Comparison of ENCODE assay signal across 9 cellular contexts in the genomic region with DNA sequence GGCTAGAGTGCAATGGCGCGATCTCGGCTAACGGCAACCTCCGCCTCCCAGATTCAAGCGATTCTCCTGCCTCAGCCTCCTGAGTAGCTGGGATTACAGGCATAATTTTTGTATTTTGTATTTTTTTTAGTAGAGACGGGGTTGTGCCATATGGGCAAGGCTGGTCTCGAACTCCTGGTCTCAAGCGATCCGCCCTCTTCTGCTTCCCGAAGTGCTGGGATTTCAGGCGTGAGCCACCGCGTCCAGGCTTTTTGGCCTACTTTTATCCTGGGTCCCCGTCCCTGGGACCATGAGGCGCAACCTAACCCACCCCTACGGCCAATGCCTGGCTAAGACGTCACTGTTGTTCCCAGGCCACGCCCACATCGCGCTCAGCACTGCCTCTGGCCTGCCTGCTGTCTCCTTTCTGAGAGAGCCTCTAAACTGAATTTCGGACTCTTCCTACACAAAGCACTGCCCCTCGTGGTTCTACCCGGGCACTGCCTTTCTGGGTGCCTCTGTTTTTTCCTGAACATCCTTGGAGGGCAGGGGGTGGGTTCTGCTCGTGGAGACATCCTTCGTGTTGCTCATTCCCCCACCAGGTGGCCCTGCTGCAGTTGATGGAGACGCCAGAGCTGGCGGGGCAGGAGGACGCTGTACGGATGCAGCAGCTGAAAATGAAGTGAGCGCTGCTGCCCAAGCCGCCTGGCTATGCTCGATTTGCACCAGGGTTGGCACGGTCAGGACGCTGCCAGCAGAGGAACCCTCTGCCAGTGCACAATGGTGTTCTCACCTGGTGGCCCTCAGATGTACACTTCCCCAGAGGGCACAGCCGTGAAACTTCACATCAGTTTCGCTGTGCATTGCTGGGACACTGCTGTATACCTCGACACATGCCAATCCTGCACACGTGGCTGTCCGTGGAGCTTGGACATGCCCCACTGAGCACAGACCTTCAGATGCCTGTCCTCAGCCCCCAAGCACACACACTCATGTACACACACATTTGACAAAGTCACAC. TPM values are rescaled to one million over a fixed set of nuclear protein-coding genes. Genes with fewer than 3 reads are reported as not detected.
A peak's percentile ranks its signal among the peaks of the same experiment; 100 is the strongest.
DNase-seq lines count a peak whose midpoint lies in the region; ATAC-seq, FAIRE-seq and TF ChIP-seq lines count a peak whose summit lies in the region.
"Had no signal": no experiment of that assay in that cellular context is flagged by ENCODE, and none has a peak within 500 bp of the region (broad histone marks: within the 10 kb centered on the region; RNA-seq: fewer than 3 reads in every experiment).

No MANE protein-coding gene starts in this region.

- H3K79me2 ChIP-seq in ACC112 (ENCODE audit: control insufficient read depth, insufficient read depth, low read length, unreplicated experiment) (no peaks in the 10 kb centered on the region), endothelial cell of umbilical vein (ENCODE audit: control insufficient read depth, insufficient read depth, low read length) (no peaks in the 10 kb centered on the region), neural progenitor cell (ENCODE audit: low read depth) (no peaks in the 10 kb centered on the region)

- peak; percentile 49 for DNase-seq in GM20000 (ENCODE audit: low spot score)
- DNase-seq in SIG-M5 (lab: John Stamatoyannopoulos, UW), result peak; percentile 29
- no peak for DNase-seq in endothelial cell of umbilical vein (ENCODE audit: low read depth, low spot score)
- peak; percentile 98 for DNase-seq in neural progenitor cell (ENCODE audit: low spot score)
- DNase-seq in effector CD8-positive, alpha-beta T cell (lab: John Stamatoyannopoulos, UW), result no peak
- no peak for DNase-seq in GOT3 (lab: John Stamatoyannopoulos, UW)

- CTCF ChIA-PET in endothelial cell of umbilical vein (lab: Charles Lee), result interaction anchor here (0.5 to 3.4 kb wide), 10 partner anchors 11 to 257 kb away, joined by 3 to 24 read pairs (median 6); partner anchors contain the start of genes ELL, KXD1, TMEM59L and UBA52

- H3K4me3 Mint-ChIP-seq in neural progenitor cell, result peak overlapping the region; percentile 88

- H3F3A ChIP-seq in neural progenitor cell (ENCODE audit: low read depth), result peaks cover 55% of the 10 kb centered on the region

- H3K9me1 ChIP-seq in endothelial cell of umbilical vein (replicated peaks; ENCODE audit: control insufficient read depth, extremely low read depth, insufficient read depth, low read length), result no peaks in the 10 kb centered on the region

- H3K36me3 ChIP-seq in ACC112 (ENCODE audit: insufficient read depth, low read length) (no peaks in the 10 kb centered on the region), endothelial cell of umbilical vein (ENCODE audit: control insufficient read depth in 2 of 2, extremely low read depth in 1 of 2, insufficient read depth in 2 of 2, low read length in 2 of 2) (peaks cover 0 to 2% of the 10 kb centered on the region in 2 experiments), neural progenitor cell (no peaks in the 10 kb centered on the region)

- H3K9me3 ChIP-seq in endothelial cell of umbilical vein (replicated peaks; ENCODE audit: control insufficient read depth, insufficient read depth, low read length) (no peaks in the 10 kb centered on the region), neural progenitor cell (ENCODE audit: low read depth) (no peaks in the 10 kb centered on the region)

- no peak overlapping the region for H3K9ac ChIP-seq in endothelial cell of umbilical vein (replicated peaks; ENCODE audit: extremely low read depth, insufficient read depth, low read length)
- H3K9ac ChIP-seq in neural progenitor cell, result no peak overlapping the region

- H4K20me1 ChIP-seq in endothelial cell of umbilical vein (replicated peaks; ENCODE audit: control insufficient read depth, extremely low read depth, insufficient read depth, low read length), result no peaks in the 10 kb centered on the region
- peaks cover 7% of the 10 kb centered on the region for H4K20me1 ChIP-seq in neural progenitor cell (ENCODE audit: low read depth)

- BruUV-seq in endothelial cell of umbilical vein (replicated peaks; lab: Mats Ljungman, UMichigan), result TSS peak; percentile 8

- intact Hi-C loops in endothelial cell of umbilical vein (cut with micrococcal nuclease), result loop anchor here (1.0 kb wide), 1 partner anchor 329 kb away; the partner anchor contains the start of genes COPE and DDX49

- dilution Hi-C loops in endothelial cell of umbilical vein (cut with MboI; ENCODE audit: extremely low pct_ligation_motif_present, low sequenced_read_pairs), result no loop called here

- peak overlapping the region; percentile 71 for H3K27ac Mint-ChIP-seq in neural progenitor cell

- H3K4me1 Mint-ChIP-seq in neural progenitor cell, result peaks cover 30% of the 10 kb centered on the region

- POLR2A ChIA-PET in endothelial cell of umbilical vein (lab: Charles Lee), result interaction anchor here (0.7 kb wide), 1 partner anchor 32 kb away, joined by 9 read pairs; no protein-coding TSS in a partner anchor

- peaks cover 2% of the 10 kb centered on the region for H3K36me3 Mint-ChIP-seq in neural progenitor cell

- TF ChIP-seq CTCF in GM20000 (IDR thresholded peaks at IDR 0.05; ENCODE audit: extremely low read depth, missing control alignments), result no peak
- TF ChIP-seq CTCF in endothelial cell of umbilical vein (IDR thresholded peaks at IDR 0.05; ENCODE audit: extremely low read depth in 1 of 2, insufficient read depth in 1 of 2, low read depth in 1 of 2, low read length in 2 of 2), result peak; percentile 4 to 17
- TF ChIP-seq CTCF in neural progenitor cell (IDR thresholded peaks at IDR 0.05), result peak; percentile 70

- no peak for FAIRE-seq in endothelial cell of umbilical vein (lab: Jason Lieb, UNC)

- H3K27me3 Mint-ChIP-seq in neural progenitor cell (ENCODE audit: insufficient read depth, low read depth), result peaks cover 20% of the 10 kb centered on the region

- H3K27me3 ChIP-seq in ACC112 (ENCODE audit: insufficient read depth, low read length), result no peaks in the 10 kb centered on the region
- no peaks in the 10 kb centered on the region for H3K27me3 ChIP-seq in endothelial cell of umbilical vein (ENCODE audit: control insufficient read depth in 2 of 2, insufficient read depth in 2 of 2, low read length in 2 of 2)
- H3K27me3 ChIP-seq in neural progenitor cell, result peaks cover 19% of the 10 kb centered on the region

- ATAC-seq in HG03108 (IDR thresholded peaks at IDR 0.05; ENCODE audit: unreplicated experiment), result no peak

- H3K27ac ChIP-seq in ACC112 (ENCODE audit: low read depth, low read length) (no peak overlapping the region), endothelial cell of umbilical vein (ENCODE audit: insufficient read depth, low read depth, low read length) (no peak overlapping the region), neural progenitor cell (peak overlapping the region; percentile 66)

- peaks cover 5% of the 10 kb centered on the region for H3K4me1 ChIP-seq in ACC112 (ENCODE audit: control insufficient read depth, insufficient read depth, low read length, unreplicated experiment)
- H3K4me1 ChIP-seq in endothelial cell of umbilical vein (ENCODE audit: control insufficient read depth, extremely low read depth, insufficient read depth, low read length), result peaks cover 20% of the 10 kb centered on the region
- H3K4me1 ChIP-seq in neural progenitor cell, result peaks cover 18% of the 10 kb centered on the region

- peak overlapping the region; percentile 68 for H3K4me2 ChIP-seq in endothelial cell of umbilical vein (ENCODE audit: insufficient read depth, low read length)
- H3K4me2 ChIP-seq in neural progenitor cell, result peak overlapping the region; percentile 87

- TF ChIP-seq POLR2A in endothelial cell of umbilical vein (IDR thresholded peaks at IDR 0.05; ENCODE audit: low read depth, low read length), result no peak

- peaks cover 3% of the 10 kb centered on the region for H3K9me3 Mint-ChIP-seq in neural progenitor cell

- H2AFZ ChIP-seq in ACC112 (ENCODE audit: low read length, unreplicated experiment) (no peak overlapping the region), endothelial cell of umbilical vein (ENCODE audit: low read depth, low read length) (no peak overlapping the region), neural progenitor cell (replicated peaks) (peak overlapping the region; percentile 3)

- H3K4me3 ChIP-seq in ACC112 (ENCODE audit: low read depth, low read length), result peak overlapping the region; percentile 89
- peak overlapping the region in 1 of 3 experiments; percentile 65 for H3K4me3 ChIP-seq in endothelial cell of umbilical vein (replicated peaks in 1 of 3; ENCODE audit: insufficient read depth in 1 of 3, low read depth in 1 of 3, low read length in 3 of 3)
- H3K4me3 ChIP-seq in neural progenitor cell, result peak overlapping the region; percentile 87

RNA-seq across cellular contexts. Expression of gene REX1BD, which starts 2.0 kb away (rescaled TPM):
- total RNA-seq in endothelial cell of umbilical vein, result 64.0 and 64.4 TPM in 2 replicates
- polyA plus RNA-seq in endothelial cell of umbilical vein, result 90.9 and 115 TPM in 2 replicates
- 43.9 and 61.4 TPM in 2 replicates for polyA plus RNA-seq in endothelial cell of umbilical vein (2011; cell fraction: cytosol; rRNA removed)
- polyA plus RNA-seq in endothelial cell of umbilical vein (2011; cell fraction: nucleus; rRNA removed), result 123 and 146 TPM in 2 replicates
- 48.8 and 72.1 TPM in 2 replicates for polyA plus RNA-seq in endothelial cell of umbilical vein (2012)
- 6.2 and 12.6 TPM in 2 replicates for polyA minus RNA-seq in endothelial cell of umbilical vein
- polyA minus RNA-seq in endothelial cell of umbilical vein (2011; cell fraction: cytosol; rRNA and poly(A)+ RNA removed), result 21.3 TPM
- 6.5 and 10.3 TPM in 2 replicates for polyA minus RNA-seq in endothelial cell of umbilical vein (2011; cell fraction: nucleus; rRNA and poly(A)+ RNA removed)
- 41.7 and 105 TPM in 2 replicates for total RNA-seq in neural progenitor cell (ENCODE audit: low replicate concordance)

RNA-seq across cellular contexts. Expression of gene CRLF1, which starts 16.0 kb away (rescaled TPM):
- total RNA-seq in endothelial cell of umbilical vein, result not detected in 2 replicates
- 0.18 and 0.37 TPM in 2 replicates for polyA plus RNA-seq in endothelial cell of umbilical vein
- 0.11 and 0.19 TPM in 2 replicates for polyA plus RNA-seq in endothelial cell of umbilical vein (2011; cell fraction: cytosol; rRNA removed)
- polyA plus RNA-seq in endothelial cell of umbilical vein (2011; cell fraction: nucleus; rRNA removed), result not detected in 2 replicates
- 1.6 and 2.4 TPM in 2 replicates for polyA plus RNA-seq in endothelial cell of umbilical vein (2012)
- polyA minus RNA-seq in endothelial cell of umbilical vein, result 0.49 TPM in 1 of 2 replicates, not detected in the other
- not detected for polyA minus RNA-seq in endothelial cell of umbilical vein (2011; cell fraction: cytosol; rRNA and poly(A)+ RNA removed)
- polyA minus RNA-seq in endothelial cell of umbilical vein (2011; cell fraction: nucleus; rRNA and poly(A)+ RNA removed), result not detected in 2 replicates
- 0.84 TPM in 1 of 2 replicates, not detected in the other for total RNA-seq in neural progenitor cell (ENCODE audit: low replicate concordance)
- total RNA-seq: glomerular endothelial cell had no signal

RNA-seq across cellular contexts. Expression of gene UBA52, which starts 18.9 kb away (rescaled TPM):
- total RNA-seq in endothelial cell of umbilical vein, result 1,218 and 1,221 TPM in 2 replicates
- polyA plus RNA-seq in endothelial cell of umbilical vein, result 3,506 and 3,571 TPM in 2 replicates
- 2,771 and 2,866 TPM in 2 replicates for polyA plus RNA-seq in endothelial cell of umbilical vein (2011; cell fraction: cytosol; rRNA removed)
- polyA plus RNA-seq in endothelial cell of umbilical vein (2011; cell fraction: nucleus; rRNA removed), result 575 and 662 TPM in 2 replicates
- polyA plus RNA-seq in endothelial cell of umbilical vein (2012), result 2,341 and 2,861 TPM in 2 replicates
- 1,836 and 1,951 TPM in 2 replicates for polyA minus RNA-seq in endothelial cell of umbilical vein
- 681 TPM for polyA minus RNA-seq in endothelial cell of umbilical vein (2011; cell fraction: cytosol; rRNA and poly(A)+ RNA removed)
- 118 and 161 TPM in 2 replicates for polyA minus RNA-seq in endothelial cell of umbilical vein (2011; cell fraction: nucleus; rRNA and poly(A)+ RNA removed)
- total RNA-seq in neural progenitor cell (ENCODE audit: low replicate concordance), result 625 and 768 TPM in 2 replicates

RNA-seq across cellular contexts. Expression of gene TMEM59L, which starts 22.1 kb away (rescaled TPM):
- 0.25 and 0.97 TPM in 2 replicates for total RNA-seq in endothelial cell of umbilical vein
- 0.43 and 0.60 TPM in 2 replicates for polyA plus RNA-seq in endothelial cell of umbilical vein
- polyA plus RNA-seq in endothelial cell of umbilical vein (2011; cell fraction: cytosol; rRNA removed), result 0.14 and 0.25 TPM in 2 replicates
- polyA plus RNA-seq in endothelial cell of umbilical vein (2011; cell fraction: nucleus; rRNA removed), result 2.0 and 2.1 TPM in 2 replicates
- 0.83 and 0.90 TPM in 2 replicates for polyA plus RNA-seq in endothelial cell of umbilical vein (2012)
- 0.27 TPM in 1 of 2 replicates, not detected in the other for polyA minus RNA-seq in endothelial cell of umbilical vein
- polyA minus RNA-seq in endothelial cell of umbilical vein (2011; cell fraction: cytosol; rRNA and poly(A)+ RNA removed), result not detected
- not detected in 2 replicates for polyA minus RNA-seq in endothelial cell of umbilical vein (2011; cell fraction: nucleus; rRNA and poly(A)+ RNA removed)
- total RNA-seq in neural progenitor cell (ENCODE audit: low replicate concordance), result 0.11 and 1.4 TPM in 2 replicates

RNA-seq across cellular contexts. Expression of gene KXD1, which starts 32.9 kb away (rescaled TPM):
- total RNA-seq in endothelial cell of umbilical vein (127 and 134 TPM in 2 replicates), neural progenitor cell (ENCODE audit: low replicate concordance) (82.7 and 151 TPM in 2 replicates)
- polyA plus RNA-seq in endothelial cell of umbilical vein, result 186 and 236 TPM in 2 replicates
- polyA plus RNA-seq in endothelial cell of umbilical vein (2011; cell fraction: cytosol; rRNA removed), result 181 and 184 TPM in 2 replicates
- polyA plus RNA-seq in endothelial cell of umbilical vein (2011; cell fraction: nucleus; rRNA removed), result 119 and 122 TPM in 2 replicates
- 121 and 147 TPM in 2 replicates for polyA plus RNA-seq in endothelial cell of umbilical vein (2012)
- polyA minus RNA-seq in endothelial cell of umbilical vein, result 136 and 138 TPM in 2 replicates
- 54.0 TPM for polyA minus RNA-seq in endothelial cell of umbilical vein (2011; cell fraction: cytosol; rRNA and poly(A)+ RNA removed)
- 24.3 and 32.2 TPM in 2 replicates for polyA minus RNA-seq in endothelial cell of umbilical vein (2011; cell fraction: nucleus; rRNA and poly(A)+ RNA removed)

Comparison
In these comparisons a context has a peak if more than half of its experiments do, and no peak if none do; other contexts are left out.
1. DNase-seq: peak in GM20000 (single experiment), SIG-M5 (single experiment) and neural progenitor cell (single experiment); none in endothelial cell of umbilical vein (single experiment), effector CD8-positive, alpha-beta T cell (single experiment) and GOT3 (single experiment).